Comparison of ENCODE assay signal across 10 cellular contexts in genomic region chr18:28045176-28045810, GRCh38.
DNase-seq lines count a peak whose midpoint lies in the region; ATAC-seq and TF ChIP-seq lines count a peak whose summit lies in the region.
"Had no signal": no experiment of that assay in that cellular context is flagged by ENCODE, and none has a peak within 500 bp of the region (broad histone marks: within the 10 kb centered on the region; RNA-seq: fewer than 3 reads in every experiment).

No MANE protein-coding gene starts in this region.

- ATAC-seq in gastrocnemius medialis, result no peak
- no peak for ATAC-seq in HG02610 (IDR thresholded peaks at IDR 0.05; ENCODE audit: unreplicated experiment)

- in situ Hi-C loops in gastrocnemius medialis (cut with MboI; ENCODE audit: low sequenced_read_pairs in 4 of 4), result no loop called here

- H3K4me1 ChIP-seq in cardiac muscle cell (ENCODE audit: low read depth) (peaks cover 60% of the 10 kb centered on the region), right atrium auricular region (peaks cover 0 to 27% of the 10 kb centered on the region in 2 donors), thyroid gland (peaks cover 0 to 17% of the 10 kb centered on the region in 2 donors), gastrocnemius medialis (no peaks in the 10 kb centered on the region)

- intact Hi-C loops in thyroid gland (cut with DNase I) (no loop called here), gastrocnemius medialis (cut with DNase I; ENCODE audit: low total_unique reads) (no loop called here)

- TF ChIP-seq POLR2A in thyroid gland (IDR thresholded peaks at IDR 0.05), result no peak
- no peak for TF ChIP-seq POLR2A in gastrocnemius medialis (IDR thresholded peaks at IDR 0.05)

- TF ChIP-seq CTCF in cardiac muscle cell (IDR thresholded peaks at IDR 0.05; ENCODE audit: low read depth, low read length), result no peak
- no peak for TF ChIP-seq CTCF in right atrium auricular region (IDR thresholded peaks at IDR 0.05)
- no peak for TF ChIP-seq CTCF in thyroid gland (IDR thresholded peaks at IDR 0.05)
- no peak for TF ChIP-seq CTCF in GM20000 (IDR thresholded peaks at IDR 0.05; ENCODE audit: extremely low read depth, missing control alignments)
- TF ChIP-seq CTCF in gastrocnemius medialis (IDR thresholded peaks at IDR 0.05 in 4 of 5, conservative IDR thresholded peaks at IDR 0.05 in 1 of 5), result no peak

- DNase-seq in cardiac muscle cell (ENCODE audit: low read depth in 1 of 2, low spot score in 1 of 2) (peak; percentile 52 to 70), right atrium auricular region (ENCODE audit: low spot score) (no peak), RPMI7951 (ENCODE audit: low read depth) (peak; percentile 56), glomerular visceral epithelial cell (ENCODE audit: extremely low spot score) (peak; percentile 83), thyroid gland (peak; percentile 29 to 45), GM20000 (ENCODE audit: low spot score) (no peak), gastrocnemius medialis (no peak)
- DNase-seq: activated effector memory CD4-positive, alpha-beta T cell treated with anti-CD3 and anti-CD28 coated beads, Interleukin-2, amount 50 U/mL, for 16 hours; NCI-H146 had no signal

- H3K9me3 ChIP-seq in cardiac muscle cell (ENCODE audit: low read depth), result no peaks in the 10 kb centered on the region
- H3K9me3 ChIP-seq in right atrium auricular region, result no peaks in the 10 kb centered on the region
- no peaks in the 10 kb centered on the region for H3K9me3 ChIP-seq in thyroid gland
- H3K9me3 ChIP-seq in gastrocnemius medialis, result no peaks in the 10 kb centered on the region

- H3K27ac ChIP-seq in cardiac muscle cell, result peak overlapping the region; percentile 49
- H3K27ac ChIP-seq in right atrium auricular region, result peak overlapping the region in 1 of 2 donors; percentile 3
- no peak overlapping the region for H3K27ac ChIP-seq in thyroid gland
- no peak overlapping the region for H3K27ac ChIP-seq in gastrocnemius medialis

- WGBS in thyroid gland, 2 donors, result 8 to 34% methylated on average over 3 of the region's 3 CpGs

- H3K36me3 ChIP-seq in cardiac muscle cell (no peaks in the 10 kb centered on the region), right atrium auricular region (no peaks in the 10 kb centered on the region), thyroid gland (no peaks in the 10 kb centered on the region), gastrocnemius medialis (no peaks in the 10 kb centered on the region)

- H3K4me3 ChIP-seq in cardiac muscle cell, result no peak overlapping the region
- no peak overlapping the region for H3K4me3 ChIP-seq in right atrium auricular region
- H3K4me3 ChIP-seq in thyroid gland (replicated peaks in 1 of 3), result no peak overlapping the region
- no peak overlapping the region for H3K4me3 ChIP-seq in gastrocnemius medialis

- H3K27me3 ChIP-seq in cardiac muscle cell (no peaks in the 10 kb centered on the region), right atrium auricular region (no peaks in the 10 kb centered on the region), thyroid gland (no peaks in the 10 kb centered on the region), gastrocnemius medialis (no peaks in the 10 kb centered on the region)

Comparison
In these comparisons a context has a peak if more than half of its experiments do, and no peak if none do; other contexts are left out.
1. DNase-seq: peak in cardiac muscle cell (2 of 2), RPMI7951 (single experiment), glomerular visceral epithelial cell (single experiment) and thyroid gland (2 of 2); none in right atrium auricular region (single experiment), GM20000 (single experiment) and gastrocnemius medialis (0 of 2).